In the genomic region with DNA sequence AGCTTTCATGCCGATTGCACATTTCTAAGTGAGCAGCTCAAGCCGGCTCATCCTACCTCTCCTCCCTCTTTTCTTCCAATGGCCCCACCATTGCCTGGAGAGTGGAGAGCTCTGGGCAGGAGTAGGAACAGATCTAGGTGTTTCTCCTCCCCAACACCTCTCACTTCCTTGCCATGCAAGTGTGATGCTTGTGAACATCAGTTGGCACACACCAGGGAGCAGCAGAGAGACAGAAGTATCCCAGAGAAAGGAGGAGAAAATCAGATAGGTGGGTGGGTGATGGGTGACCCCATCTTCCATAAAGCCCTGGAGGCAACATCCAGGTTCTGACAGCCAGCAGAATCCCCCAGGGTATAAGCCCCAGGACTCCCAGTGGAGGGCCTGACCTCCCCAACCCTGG, we compare ENCODE assay signal across 25 cellular contexts.
"Had no signal": no experiment of that assay in that cellular context is flagged by ENCODE, and none has a peak within 500 bp of the region (broad histone marks: within the 10 kb centered on the region; RNA-seq: fewer than 3 reads in every experiment).

No MANE protein-coding gene starts in this region.

- DNase-seq: naive thymus-derived CD4-positive, alpha-beta T cell; occipital lobe; ovary; posterior cingulate gyrus; psoas muscle; right cardiac atrium; right lobe of liver; sigmoid colon; small intestine; stimulated activated CD4-positive, alpha-beta T cell treated with anti-CD3 and anti-CD28 coated beads, Interleukin-15, amount 100 ng/mL, for 24 hours; stimulated activated CD4-positive, alpha-beta T cell treated with anti-CD3 and anti-CD28 coated beads, Interleukin-4, amount 100 ng/mL, for 1 hour; stimulated activated CD4-positive, alpha-beta T cell treated with anti-CD3 and anti-CD28 coated beads, Interleukin-4, amount 100 ng/mL, for 4 hours; stimulated activated CD8-positive, alpha-beta memory T cell treated with anti-CD3 and anti-CD28 coated beads, Interleukin-4, amount 100 ng/mL, for 48 hours; stimulated activated naive CD4-positive, alpha-beta T cell; stimulated activated naive CD8-positive, alpha-beta T cell treated with anti-CD3 and anti-CD28 coated beads, Interleukin-15, amount 100 ng/mL, for 72 hours; stimulated activated naive CD8-positive, alpha-beta T cell treated with anti-CD3 and anti-CD28 coated beads, Interleukin-15, Interleukin-2, amounts not matched to agents 100 U/mL and 50 U/mL, for 24 hours; substantia nigra; testis; tibial artery; transverse colon; upper lobe of left lung; uterus had no signal

- FAIRE-seq: small intestine had no signal

- H3K27ac ChIP-seq: neural progenitor cell, ovary, parathyroid adenoma, psoas muscle, right lobe of liver, sigmoid colon, suprapubic skin, testis, tibial artery, transverse colon, upper lobe of left lung, uterus had no signal
